Comparison of ENCODE assay signal across 1 cellular context in genomic region chr20:33674294-33675126, GRCh38.
TF ChIP-seq lines count a peak whose summit lies in the region.

TSS of gene NECAB3 (minus strand) at chr20:33674428. CDS start at chr20:33674352, 76 bp downstream.

TF ChIP-seq in K562, 482 proteins besides CTCF, POLR2A, EP300 and RAD21 (continued from another document and continues in another):
- TF ChIP-seq, protein P1, sequence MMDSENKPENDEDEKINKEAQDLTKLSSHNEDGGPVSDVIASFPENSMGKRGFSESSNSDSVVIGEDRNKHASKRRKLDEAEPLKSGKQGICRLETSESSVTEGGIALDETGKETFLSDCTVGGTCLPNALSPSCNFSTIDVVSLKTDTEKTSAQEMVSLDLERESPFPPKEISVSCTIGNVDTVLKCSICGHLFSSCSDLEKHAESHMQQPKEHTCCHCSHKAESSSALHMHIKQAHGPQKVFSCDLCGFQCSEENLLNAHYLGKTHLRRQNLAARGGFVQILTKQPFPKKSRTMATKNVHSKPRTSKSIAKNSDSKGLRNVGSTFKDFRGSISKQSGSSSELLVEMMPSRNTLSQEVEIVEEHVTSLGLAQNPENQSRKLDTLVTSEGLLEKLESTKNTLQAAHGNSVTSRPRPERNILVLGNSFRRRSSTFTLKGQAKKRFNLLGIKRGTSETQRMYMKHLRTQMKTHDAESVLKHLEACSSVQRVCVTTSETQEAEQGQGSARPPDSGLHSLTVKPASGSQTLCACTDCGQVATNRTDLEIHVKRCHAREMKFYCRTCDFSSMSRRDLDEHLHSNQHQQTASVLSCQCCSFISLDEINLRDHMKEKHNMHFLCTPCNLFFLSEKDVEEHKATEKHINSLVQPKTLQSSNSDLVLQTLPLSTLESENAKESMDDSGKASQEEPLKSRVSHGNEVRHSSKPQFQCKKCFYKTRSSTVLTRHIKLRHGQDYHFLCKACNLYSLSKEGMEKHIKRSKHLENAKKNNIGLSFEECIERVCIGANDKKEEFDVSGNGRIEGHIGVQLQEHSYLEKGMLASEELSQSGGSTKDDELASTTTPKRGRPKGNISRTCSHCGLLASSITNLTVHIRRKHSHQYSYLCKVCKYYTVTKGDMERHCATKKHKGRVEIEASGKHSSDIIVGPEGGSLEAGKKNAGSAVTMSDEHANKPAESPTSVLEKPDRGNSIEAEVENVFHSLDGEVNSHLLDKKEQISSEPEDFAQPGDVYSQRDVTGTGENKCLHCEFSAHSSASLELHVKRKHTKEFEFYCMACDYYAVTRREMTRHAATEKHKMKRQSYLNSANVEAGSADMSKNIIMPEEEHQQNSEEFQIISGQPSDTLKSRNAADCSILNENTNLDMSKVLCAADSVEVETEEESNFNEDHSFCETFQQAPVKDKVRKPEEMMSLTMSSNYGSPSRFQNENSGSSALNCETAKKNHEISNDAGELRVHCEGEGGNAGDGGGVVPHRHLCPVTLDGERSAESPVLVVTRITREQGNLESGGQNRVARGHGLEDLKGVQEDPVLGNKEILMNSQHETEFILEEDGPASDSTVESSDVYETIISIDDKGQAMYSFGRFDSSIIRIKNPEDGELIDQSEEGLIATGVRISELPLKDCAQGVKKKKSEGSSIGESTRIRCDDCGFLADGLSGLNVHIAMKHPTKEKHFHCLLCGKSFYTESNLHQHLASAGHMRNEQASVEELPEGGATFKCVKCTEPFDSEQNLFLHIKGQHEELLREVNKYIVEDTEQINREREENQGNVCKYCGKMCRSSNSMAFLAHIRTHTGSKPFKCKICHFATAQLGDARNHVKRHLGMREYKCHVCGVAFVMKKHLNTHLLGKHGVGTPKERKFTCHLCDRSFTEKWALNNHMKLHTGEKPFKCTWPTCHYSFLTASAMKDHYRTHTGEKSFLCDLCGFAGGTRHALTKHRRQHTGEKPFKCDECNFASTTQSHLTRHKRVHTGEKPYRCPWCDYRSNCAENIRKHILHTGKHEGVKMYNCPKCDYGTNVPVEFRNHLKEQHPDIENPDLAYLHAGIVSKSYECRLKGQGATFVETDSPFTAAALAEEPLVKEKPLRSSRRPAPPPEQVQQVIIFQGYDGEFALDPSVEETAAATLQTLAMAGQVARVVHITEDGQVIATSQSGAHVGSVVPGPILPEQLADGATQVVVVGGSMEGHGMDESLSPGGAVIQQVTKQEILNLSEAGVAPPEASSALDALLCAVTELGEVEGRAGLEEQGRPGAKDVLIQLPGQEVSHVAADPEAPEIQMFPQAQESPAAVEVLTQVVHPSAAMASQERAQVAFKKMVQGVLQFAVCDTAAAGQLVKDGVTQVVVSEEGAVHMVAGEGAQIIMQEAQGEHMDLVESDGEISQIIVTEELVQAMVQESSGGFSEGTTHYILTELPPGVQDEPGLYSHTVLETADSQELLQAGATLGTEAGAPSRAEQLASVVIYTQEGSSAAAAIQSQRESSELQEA (IDR thresholded peaks at IDR 0.05; ENCODE audit: low read depth) = no peak
- TF ChIP-seq NFXL1 (CRISPR knock-in tag; IDR thresholded peaks at IDR 0.05) (no peak), ZKSCAN1 (IDR thresholded peaks at IDR 0.05; ENCODE audit: low read depth, low read length) (peak; percentile 33; the same call in 1 of the 2 replicates), SPI1 (IDR thresholded peaks at IDR 0.05; ENCODE audit: borderline replicate concordance, low read depth, low read length) (no peak), POU5F1 (IDR thresholded peaks at IDR 0.05; ENCODE audit: borderline replicate concordance, low read depth, low read length, partially characterized antibody) (no peak), SMAD1 (IDR thresholded peaks at IDR 0.05; ENCODE audit: low read depth, low read length, partially characterized antibody) (no peak), POLR2AphosphoS5 (IDR thresholded peaks at IDR 0.05; ENCODE audit: control insufficient read depth, insufficient read depth, low read depth, low read length) (peak; percentile 44; the same call in 1 of the 2 replicates), KDM5B (IDR thresholded peaks at IDR 0.05; ENCODE audit: insufficient replicate concordance, low read depth, low read length) (peak; percentile 60), ZBTB7A (IDR thresholded peaks at IDR 0.05; ENCODE audit: borderline replicate concordance, control insufficient read depth, low read depth, low read length) (peak; percentile 57; the same call in 1 of the 2 replicates), E2F6 (IDR thresholded peaks at IDR 0.05; ENCODE audit: borderline replicate concordance in 1 of 2, extremely low read depth in 1 of 2, insufficient read depth in 1 of 2, insufficient read length in 1 of 2, low read depth in 1 of 2, low read length in 1 of 2, poor library complexity in 1 of 2, severe bottlenecking in 1 of 2) (peak in 1 of 2 experiments; percentile 65), MXI1 (IDR thresholded peaks at IDR 0.05; ENCODE audit: low read depth, low read length) (no peak), STAT5A (IDR thresholded peaks at IDR 0.05; ENCODE audit: borderline replicate concordance, low read length) (no peak), ETV6 (IDR thresholded peaks at IDR 0.05; ENCODE audit: borderline replicate concordance in 1 of 2, low read depth in 2 of 2, low read length in 1 of 2) (no peak), ETV6 (CRISPR knock-in tag; IDR thresholded peaks at IDR 0.05; ENCODE audit: borderline replicate concordance) (no peak), E2F8 (IDR thresholded peaks at IDR 0.05; ENCODE audit: low read depth, partially characterized antibody) (no peak), FOXA3 (CRISPR knock-in tag; conservative IDR thresholded peaks at IDR 0.05 in 1 of 2, IDR thresholded peaks at IDR 0.05 in 1 of 2) (no peak), ZNF655 (CRISPR knock-in tag; IDR thresholded peaks at IDR 0.05) (no peak), TAF1 (IDR thresholded peaks at IDR 0.05; ENCODE audit: control insufficient read depth, extremely low read depth, insufficient read depth, low read length, severe bottlenecking) (peak; percentile 84), ZHX1 (conservative IDR thresholded peaks at IDR 0.05; ENCODE audit: low read length) (no peak)
- TF ChIP-seq, protein P2, sequence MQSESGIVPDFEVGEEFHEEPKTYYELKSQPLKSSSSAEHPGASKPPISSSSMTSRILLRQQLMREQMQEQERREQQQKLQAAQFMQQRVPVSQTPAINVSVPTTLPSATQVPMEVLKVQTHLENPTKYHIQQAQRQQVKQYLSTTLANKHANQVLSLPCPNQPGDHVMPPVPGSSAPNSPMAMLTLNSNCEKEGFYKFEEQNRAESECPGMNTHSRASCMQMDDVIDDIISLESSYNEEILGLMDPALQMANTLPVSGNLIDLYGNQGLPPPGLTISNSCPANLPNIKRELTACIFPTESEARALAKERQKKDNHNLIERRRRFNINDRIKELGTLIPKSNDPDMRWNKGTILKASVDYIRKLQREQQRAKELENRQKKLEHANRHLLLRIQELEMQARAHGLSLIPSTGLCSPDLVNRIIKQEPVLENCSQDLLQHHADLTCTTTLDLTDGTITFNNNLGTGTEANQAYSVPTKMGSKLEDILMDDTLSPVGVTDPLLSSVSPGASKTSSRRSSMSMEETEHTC (IDR thresholded peaks at IDR 0.05) = no peak
- TF ChIP-seq, protein P3, sequence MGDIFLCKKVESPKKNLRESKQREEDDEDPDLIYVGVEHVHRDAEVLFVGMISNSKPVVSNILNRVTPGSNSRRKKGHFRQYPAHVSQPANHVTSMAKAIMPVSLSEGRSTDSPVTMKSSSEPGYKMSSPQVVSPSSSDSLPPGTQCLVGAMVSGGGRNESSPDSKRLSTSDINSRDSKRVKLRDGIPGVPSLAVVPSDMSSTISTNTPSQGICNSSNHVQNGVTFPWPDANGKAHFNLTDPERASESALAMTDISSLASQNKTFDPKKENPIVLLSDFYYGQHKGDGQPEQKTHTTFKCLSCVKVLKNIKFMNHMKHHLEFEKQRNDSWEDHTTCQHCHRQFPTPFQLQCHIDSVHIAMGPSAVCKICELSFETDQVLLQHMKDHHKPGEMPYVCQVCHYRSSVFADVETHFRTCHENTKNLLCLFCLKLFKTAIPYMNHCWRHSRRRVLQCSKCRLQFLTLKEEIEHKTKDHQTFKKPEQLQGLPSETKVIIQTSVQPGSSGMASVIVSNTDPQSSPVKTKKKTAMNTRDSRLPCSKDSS (IDR thresholded peaks at IDR 0.05; ENCODE audit: low read depth, partially characterized antibody) = no peak
- TF ChIP-seq, protein P4, sequence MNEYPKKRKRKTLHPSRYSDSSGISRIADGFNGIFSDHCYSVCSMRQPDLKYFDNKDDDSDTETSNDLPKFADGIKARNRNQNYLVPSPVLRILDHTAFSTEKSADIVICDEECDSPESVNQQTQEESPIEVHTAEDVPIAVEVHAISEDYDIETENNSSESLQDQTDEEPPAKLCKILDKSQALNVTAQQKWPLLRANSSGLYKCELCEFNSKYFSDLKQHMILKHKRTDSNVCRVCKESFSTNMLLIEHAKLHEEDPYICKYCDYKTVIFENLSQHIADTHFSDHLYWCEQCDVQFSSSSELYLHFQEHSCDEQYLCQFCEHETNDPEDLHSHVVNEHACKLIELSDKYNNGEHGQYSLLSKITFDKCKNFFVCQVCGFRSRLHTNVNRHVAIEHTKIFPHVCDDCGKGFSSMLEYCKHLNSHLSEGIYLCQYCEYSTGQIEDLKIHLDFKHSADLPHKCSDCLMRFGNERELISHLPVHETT (CRISPR knock-in tag; conservative IDR thresholded peaks at IDR 0.05 in 1 of 2, IDR thresholded peaks at IDR 0.05 in 1 of 2) = peak in 1 of 2 experiments; percentile 72; a peak in 1 of 4 replicates
- TF ChIP-seq, protein P5, sequence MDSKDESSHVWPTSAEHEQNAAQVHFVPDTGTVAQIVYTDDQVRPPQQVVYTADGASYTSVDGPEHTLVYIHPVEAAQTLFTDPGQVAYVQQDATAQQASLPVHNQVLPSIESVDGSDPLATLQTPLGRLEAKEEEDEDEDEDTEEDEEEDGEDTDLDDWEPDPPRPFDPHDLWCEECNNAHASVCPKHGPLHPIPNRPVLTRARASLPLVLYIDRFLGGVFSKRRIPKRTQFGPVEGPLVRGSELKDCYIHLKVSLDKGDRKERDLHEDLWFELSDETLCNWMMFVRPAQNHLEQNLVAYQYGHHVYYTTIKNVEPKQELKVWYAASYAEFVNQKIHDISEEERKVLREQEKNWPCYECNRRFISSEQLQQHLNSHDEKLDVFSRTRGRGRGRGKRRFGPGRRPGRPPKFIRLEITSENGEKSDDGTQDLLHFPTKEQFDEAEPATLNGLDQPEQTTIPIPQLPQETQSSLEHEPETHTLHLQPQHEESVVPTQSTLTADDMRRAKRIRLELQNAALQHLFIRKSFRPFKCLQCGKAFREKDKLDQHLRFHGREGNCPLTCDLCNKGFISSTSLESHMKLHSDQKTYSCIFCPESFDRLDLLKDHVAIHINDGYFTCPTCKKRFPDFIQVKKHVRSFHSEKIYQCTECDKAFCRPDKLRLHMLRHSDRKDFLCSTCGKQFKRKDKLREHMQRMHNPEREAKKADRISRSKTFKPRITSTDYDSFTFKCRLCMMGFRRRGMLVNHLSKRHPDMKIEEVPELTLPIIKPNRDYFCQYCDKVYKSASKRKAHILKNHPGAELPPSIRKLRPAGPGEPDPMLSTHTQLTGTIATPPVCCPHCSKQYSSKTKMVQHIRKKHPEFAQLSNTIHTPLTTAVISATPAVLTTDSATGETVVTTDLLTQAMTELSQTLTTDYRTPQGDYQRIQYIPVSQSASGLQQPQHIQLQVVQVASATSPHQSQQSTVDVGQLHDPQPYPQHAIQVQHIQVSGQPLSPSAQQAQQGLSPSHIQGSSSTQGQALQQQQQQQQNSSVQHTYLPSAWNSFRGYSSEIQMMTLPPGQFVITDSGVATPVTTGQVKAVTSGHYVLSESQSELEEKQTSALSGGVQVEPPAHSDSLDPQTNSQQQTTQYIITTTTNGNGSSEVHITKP (IDR thresholded peaks at IDR 0.05; ENCODE audit: partially characterized antibody) = no peak
